In the genomic region with DNA sequence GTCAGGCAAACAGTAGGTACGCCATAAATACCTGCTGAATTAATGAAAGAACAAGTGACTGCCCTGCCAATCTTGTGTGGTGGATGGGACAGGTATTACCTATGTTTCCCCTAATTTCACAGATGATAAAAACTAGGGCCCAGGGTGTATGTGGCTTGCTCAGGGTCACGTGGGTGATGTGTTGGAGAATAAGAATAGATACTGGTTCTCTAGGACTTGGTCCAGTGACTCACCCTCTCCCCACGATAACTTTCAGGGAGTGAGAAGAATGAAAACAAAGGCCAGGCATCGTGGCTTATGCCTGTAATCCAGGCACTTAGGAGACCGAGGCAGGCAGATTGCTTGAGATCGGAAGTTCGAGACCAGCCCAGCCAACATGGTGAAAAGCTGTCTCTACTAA, we compare ENCODE assay signal across 23 cellular contexts. TPM values are rescaled to one million over a fixed set of nuclear protein-coding genes. Genes with fewer than 3 reads are reported as not detected.
DNase-seq lines count a peak whose midpoint lies in the region; ATAC-seq, FAIRE-seq and TF ChIP-seq lines count a peak whose summit lies in the region.
"Had no signal": no experiment of that assay in that cellular context is flagged by ENCODE, and none has a peak within 500 bp of the region (broad histone marks: within the 10 kb centered on the region; RNA-seq: fewer than 3 reads in every experiment).

No MANE protein-coding gene starts in this region.

- no peak for FAIRE-seq in kidney (lab: Jason Lieb, UNC)
- FAIRE-seq: G401.6, HepG2 had no signal

- H3K56ac ChIP-seq in H9 (ENCODE audit: insufficient read length, low read depth, low read length) = no peak overlapping the region

- no peaks in the 10 kb centered on the region for H4K20me1 ChIP-seq in H9 (ENCODE audit: control insufficient read depth, insufficient read depth, insufficient read length)

- no peak overlapping the region for H3K18ac ChIP-seq in H9 (ENCODE audit: insufficient read length, low read depth, low read length)

- no peaks in the 10 kb centered on the region for H3K79me2 ChIP-seq in H9 (ENCODE audit: insufficient read depth, low read length)

- no peak overlapping the region for H3T11ph ChIP-seq in H9 (ENCODE audit: low read length)

- no CpG with 5 or more reads among the region's 7 CpGs for WGBS in H9 (ENCODE audit: extremely low coverage, insufficient read length, low lambda C conversion rate)

- no peaks in the 10 kb centered on the region for H3K23me2 ChIP-seq in H9 (ENCODE audit: insufficient read length, low read depth, low read length, poor library complexity, severe bottlenecking)

- no peak overlapping the region for H2BK15ac ChIP-seq in H9 (ENCODE audit: low read depth, low read length)

- TF ChIP-seq CTCF in astrocyte of the spinal cord (IDR thresholded peaks at IDR 0.05; ENCODE audit: low read depth, low read length) = no peak
- no peak for TF ChIP-seq CTCF in kidney (IDR thresholded peaks at IDR 0.05; ENCODE audit: borderline replicate concordance, extremely low read depth, insufficient read depth)
- no peak for TF ChIP-seq CTCF in H9 (conservative IDR thresholded peaks at IDR 0.05)

- no peak overlapping the region for H2AK5ac ChIP-seq in H9 (ENCODE audit: insufficient read length, low read length)

- H3K14ac ChIP-seq in H9 (ENCODE audit: insufficient read depth, low read length) = no peak overlapping the region

- no peak overlapping the region for H2BK5ac ChIP-seq in H9 (ENCODE audit: insufficient read length, low read length)

- in situ Hi-C loops in astrocyte of the spinal cord (cut with HindIII; ENCODE audit: low sequenced_read_pairs) = loop anchor here (25.0 kb wide), 1 partner anchor 196 kb away; a partner anchor contains a TSS

- H3K36me3 ChIP-seq in kidney (ENCODE audit: control insufficient read depth in 1 of 2, insufficient read depth in 2 of 2, low read length in 2 of 2) = no peaks in the 10 kb centered on the region
- H3K36me3 ChIP-seq: Peyer's patch had no signal

- no peaks in the 10 kb centered on the region; a peak in 1 of 7 replicates for H3K36me3 Mint-ChIP-seq in H9 (ENCODE audit: insufficient read depth in 1 of 3, low read depth in 3 of 3)
- H3K36me3 Mint-ChIP-seq: brain had no signal

- no peak overlapping the region for H3K4ac ChIP-seq in H9 (ENCODE audit: low read depth, low read length)

- no peak overlapping the region for H2BK20ac ChIP-seq in H9 (ENCODE audit: low read depth, low read length, poor library complexity, severe bottlenecking)

- no peak overlapping the region; a peak in 1 of 7 replicates for H3K27ac Mint-ChIP-seq in H9
- H3K27ac Mint-ChIP-seq: activated CD4-positive, alpha-beta T cell treated with anti-CD3 and anti-CD28 coated beads, Interleukin-2, amount 10 ng/mL, durations not matched to agents 24 days and 14 days; GM23338 had no signal

- ATAC-seq in HG03097 (IDR thresholded peaks at IDR 0.05; ENCODE audit: low FRiP score, unreplicated experiment) = no peak
- ATAC-seq: esophagus mucosa, GM23338, HepG2 had no signal

- no peaks in the 10 kb centered on the region for H3K27me3 ChIP-seq in H9 (ENCODE audit: insufficient read depth, low read length)
- H3K27me3 ChIP-seq: Peyer's patch had no signal

- H3K4me3 Mint-ChIP-seq in H9 = no peak overlapping the region
- H3K4me3 Mint-ChIP-seq: activated CD4-positive, alpha-beta T cell treated with anti-CD3 and anti-CD28 coated beads, Interleukin-2, amount 10 ng/mL, durations not matched to agents 24 days and 14 days; brain; GM23338 had no signal

- H2BK12ac ChIP-seq in H9 (ENCODE audit: insufficient read length, low read depth, low read length) = no peak overlapping the region

- H3K4me2 ChIP-seq in H9 (ENCODE audit: insufficient read depth, insufficient read length, low read length) = no peak overlapping the region
- H3K4me2 ChIP-seq: GM23338 had no signal

- intact Hi-C loops in kidney (cut with DNase I) = loop anchor here (5.0 kb wide), 1 partner anchor 61 kb away; no protein-coding TSS in a partner anchor

- no peaks in the 10 kb centered on the region for H3K27me3 Mint-ChIP-seq in H9 (ENCODE audit: low read depth)

- peak overlapping the region; percentile 0 to 79 for H3K27ac ChIP-seq in kidney (ENCODE audit: low read depth in 2 of 2, low read length in 2 of 2)
- no peak overlapping the region for H3K27ac ChIP-seq in H9 (ENCODE audit: insufficient read length, low read depth, low read length)
- H3K27ac ChIP-seq: Peyer's patch had no signal

- H3K9me3 Mint-ChIP-seq in H9 = no peaks in the 10 kb centered on the region
- H3K9me3 Mint-ChIP-seq: activated CD4-positive, alpha-beta T cell treated with anti-CD3 and anti-CD28 coated beads, Interleukin-2, amount 10 ng/mL, durations not matched to agents 24 days and 14 days; GM23338 had no signal

- no peak overlapping the region for H4K8ac ChIP-seq in H9 (replicated peaks; ENCODE audit: insufficient read length, low read depth, low read length)

- H3K9ac ChIP-seq in kidney (ENCODE audit: low read length in 2 of 2) = no peak overlapping the region
- H3K9ac ChIP-seq in H9 (ENCODE audit: extremely low read depth, insufficient read length, low read length) = no peak overlapping the region

- no peak overlapping the region for H2AFZ ChIP-seq in H9 (ENCODE audit: low read length)
- H2AFZ ChIP-seq: GM23338 had no signal

- H3K4me1 ChIP-seq in kidney (ENCODE audit: control insufficient read depth in 1 of 2, insufficient read depth in 1 of 2, low read depth in 1 of 2, low read length in 2 of 2) (peaks cover 28 to 30% of the 10 kb centered on the region in 2 donors), H9 (ENCODE audit: insufficient read depth, low read length) (no peaks in the 10 kb centered on the region)
- H3K4me1 ChIP-seq: Peyer's patch had no signal

- H3K4me3 ChIP-seq in astrocyte of the spinal cord (ENCODE audit: low read depth, low read length) = no peak overlapping the region
- peak overlapping the region in 1 of 2 donors; percentile 51 for H3K4me3 ChIP-seq in kidney (ENCODE audit: low read length in 2 of 2)
- H3K4me3 ChIP-seq: GM23338, Peyer's patch had no signal

- no peaks in the 10 kb centered on the region for H3K79me1 ChIP-seq in H9 (ENCODE audit: insufficient read depth, low read depth, low read length, poor library complexity, severe bottlenecking)

- no peak overlapping the region for H4K91ac ChIP-seq in H9 (ENCODE audit: insufficient read length, low read depth, low read length)

- H4K5ac ChIP-seq in H9 (ENCODE audit: insufficient read length, low read depth, low read length) = no peak overlapping the region

- H3K23ac ChIP-seq in H9 (ENCODE audit: insufficient read length, low read depth, low read length) = no peak overlapping the region

- DNase-seq in AG08395 (ENCODE audit: low spot score) = peak; percentile 58
- peak; percentile 39 for DNase-seq in GM03348 (ENCODE audit: low spot score)
- DNase-seq in astrocyte of the spinal cord (ENCODE audit: low read depth, low spot score) = peak; percentile 27
- DNase-seq in kidney = no peak
- DNase-seq in globus pallidus (ENCODE audit: low spot score) = no peak
- no peak for DNase-seq in H9
- no peak for DNase-seq in NCI-H2196 (lab: John Stamatoyannopoulos, UW; ENCODE audit: unreplicated experiment)
- DNase-seq: activated naive CD4-positive, alpha-beta T cell treated with anti-CD3 and anti-CD28 coated beads, Interleukin-2, amount 50 U/mL, for 16 hours; COR-L47; hippocampal formation; left cardiac atrium; NCI-H1092; NCI-H774; Peyer's patch; stimulated activated CD4-positive, alpha-beta T cell treated with anti-CD3 and anti-CD28 coated beads, Interleukin-4, amount 100 ng/mL, for 1 hour had no signal

- H3K9me3 ChIP-seq in kidney (ENCODE audit: control insufficient read depth in 1 of 2, low read length in 2 of 2) = no peaks in the 10 kb centered on the region
- no peaks in the 10 kb centered on the region for H3K9me3 ChIP-seq in H9 (ENCODE audit: control insufficient read depth, low read depth, low read length)
- H3K9me3 ChIP-seq: Peyer's patch had no signal

- H2BK120ac ChIP-seq in H9 (ENCODE audit: low read depth, low read length, poor library complexity, severe bottlenecking) = no peak overlapping the region

- H3K4me1 Mint-ChIP-seq in H9 = peaks cover 18 to 26% of the 10 kb centered on the region in 2 experiments
- H3K4me1 Mint-ChIP-seq: activated CD4-positive, alpha-beta T cell treated with anti-CD3 and anti-CD28 coated beads, Interleukin-2, amount 10 ng/mL, durations not matched to agents 24 days and 14 days had no signal

RNA-seq across cellular contexts. Expression of a gene that starts 26.7 kb away (rescaled TPM):
- 0.69 TPM for total RNA-seq in kidney
- 5.9 TPM for polyA plus RNA-seq in kidney (ENCODE audit: insufficient read depth, low read depth, low replicate concordance)
- not detected in 2 replicates for total RNA-seq in H9 (2021)
- total RNA-seq: activated CD4-positive, alpha-beta T cell treated with anti-CD3 and anti-CD28 coated beads, Interleukin-2, amount 10 ng/mL, durations not matched to agents 24 days and 14 days; GM23338; mononuclear cell; Peyer's patch had no signal
- polyA plus RNA-seq: GM23338 had no signal

Comparison
In these comparisons a context has a peak if more than half of its experiments do, and no peak if none do; other contexts are left out.
1. DNase-seq: peak in AG08395 (single experiment), GM03348 (single experiment) and astrocyte of the spinal cord (single experiment); none in kidney (single experiment), globus pallidus (single experiment), H9 (single experiment) and NCI-H2196 (single experiment).